Comparison of ENCODE assay signal across 21 cellular contexts in the genomic region with DNA sequence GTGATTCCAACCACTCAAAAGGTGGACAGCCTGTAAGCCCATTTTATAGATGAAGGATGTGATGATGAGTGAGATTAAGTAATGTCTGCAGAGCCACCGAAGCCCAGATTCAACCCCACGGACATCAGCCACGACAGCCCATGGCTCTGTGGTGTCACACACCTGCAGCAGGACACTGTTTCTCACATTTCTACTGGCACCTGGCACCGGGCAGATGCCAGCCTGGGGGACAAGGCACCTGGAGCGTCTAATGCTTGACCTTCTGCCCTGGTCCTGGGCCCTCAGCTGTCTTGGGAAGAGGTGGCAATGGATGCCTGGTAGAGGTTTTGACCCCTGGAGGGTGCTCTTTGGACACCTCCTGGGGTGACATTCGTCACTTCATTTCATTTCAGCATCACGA.
A peak's percentile ranks its signal among the peaks of the same experiment; 100 is the strongest.
DNase-seq lines count a peak whose midpoint lies in the region; ATAC-seq, FAIRE-seq and TF ChIP-seq lines count a peak whose summit lies in the region.
"Had no signal": no experiment of that assay in that cellular context is flagged by ENCODE, and none has a peak within 500 bp of the region (broad histone marks: within the 10 kb centered on the region; RNA-seq: fewer than 3 reads in every experiment).

No MANE protein-coding gene starts in this region.

- no peak for ATAC-seq in left lobe of liver
- no peak for ATAC-seq in heart left ventricle
- ATAC-seq: Right ventricle myocardium inferior had no signal

- no peaks in the 10 kb centered on the region for H4K20me1 ChIP-seq in OCI-LY7 (ENCODE audit: insufficient read depth, low read length)

- DNase-seq in activated CD8-positive, alpha-beta memory T cell treated with anti-CD3 and anti-CD28 coated beads for 24 hours = peak; percentile 17
- DNase-seq in activated CD8-positive, alpha-beta memory T cell treated with anti-CD3 and anti-CD28 coated beads, Interleukin-2, amount 50 U/mL, for 4 hours = no peak
- DNase-seq in OCI-LY7 (ENCODE audit: low spot score) (no peak), left lobe of liver (ENCODE audit: low spot score) (peak; percentile 27), urothelium cell line (ENCODE audit: low spot score) (no peak), retina (no peak), heart left ventricle (no peak), NCI-H524 treated with DMSO at 0.1 percent for 48 hours (lab: John Stamatoyannopoulos, UW) (no peak)
- DNase-seq: EL, H9, IMR-90, MV-4-11, NCI-H1417 treated with DMSO at 0.1 percent for 48 hours, NCI-H2029 treated with DMSO at 0.1 percent for 48 hours, NCI-H2171 treated with DMSO at 0.1 percent for 48 hours, NCI-H446 treated with DMSO at 0.1 percent for 48 hours, NCI-H748 treated with DMSO at 0.1 percent for 48 hours, PC-9 had no signal

- peak overlapping the region; percentile 72; the same call in 1 of the 2 replicates for H2AFZ ChIP-seq in OCI-LY7 (ENCODE audit: low read length)
- H2AFZ ChIP-seq: PC-9 had no signal

- intact Hi-C loops in OCI-LY7 (cut with micrococcal nuclease; ENCODE audit: unreplicated experiment) = loop anchor here (5.0 to 10.0 kb wide), 3 partner anchors 583 to 960 kb away; a partner anchor contains a TSS
- intact Hi-C loops in heart left ventricle (cut with DNase I) = loop anchor here in 5 of 10 donors (10.0 kb wide), 2 partner anchors 593 to 893 kb away; no protein-coding TSS in a partner anchor

- peak overlapping the region; percentile 94 for H3K27ac ChIP-seq in OCI-LY7 (ENCODE audit: low read depth, low read length, poor library complexity, severe bottlenecking)
- H3K27ac ChIP-seq in heart left ventricle = no peak overlapping the region
- H3K27ac ChIP-seq: C4-2B, PC-9 had no signal

- H3K4me2 ChIP-seq in OCI-LY7 (ENCODE audit: low read length) = peak overlapping the region; percentile 41

- no peak for TF ChIP-seq POLR2A in heart left ventricle (IDR thresholded peaks at IDR 0.05)

- TF ChIP-seq CTCF in OCI-LY7 (conservative IDR thresholded peaks at IDR 0.05; ENCODE audit: low read length) (no peak), heart left ventricle (IDR thresholded peaks at IDR 0.05) (no peak)

- peaks cover 14% of the 10 kb centered on the region; the same call in 1 of the 2 replicates for H3K9me3 ChIP-seq in OCI-LY7 (ENCODE audit: low read length)
- no peaks in the 10 kb centered on the region for H3K9me3 ChIP-seq in heart left ventricle

- CTCF ChIA-PET in OCI-LY7 (lab: Charles Lee; ENCODE audit: unreplicated experiment) = no interaction called here

- H3K79me2 ChIP-seq in OCI-LY7 (ENCODE audit: insufficient read depth, low read depth, low read length) = peaks cover 5% of the 10 kb centered on the region; the same call in 1 of the 2 replicates

- H3K27me3 ChIP-seq in heart left ventricle = no peaks in the 10 kb centered on the region

- POLR2A ChIA-PET in OCI-LY7 (lab: Charles Lee) = no interaction called here

- H3K4me3 ChIP-seq in OCI-LY7 (ENCODE audit: low read depth, low read length, poor library complexity, severe bottlenecking) (no peak overlapping the region), heart left ventricle (no peak overlapping the region)
- H3K4me3 ChIP-seq: PC-9 had no signal

- whole genome bisulfite sequencing in heart left ventricle, 4 donors = 91 to 98% (median 94%) methylated on average over 7 of the region's 7 CpGs

- FAIRE-seq in urothelium cell line (lab: Jason Lieb, UNC) = peak; percentile 23
- FAIRE-seq: A204.1 had no signal

- H3K4me1 ChIP-seq in OCI-LY7 (ENCODE audit: insufficient read depth, low read length, poor library complexity, severe bottlenecking) (peaks cover 87% of the 10 kb centered on the region), heart left ventricle (peaks cover 0 to 16% (median 3%) of the 10 kb centered on the region in 12 donors)

- H3K9me2 ChIP-seq in OCI-LY7 (ENCODE audit: insufficient read depth, low read length) = no peaks in the 10 kb centered on the region

- no peaks in the 10 kb centered on the region; the same call in 1 of the 2 replicates for H3K36me3 ChIP-seq in OCI-LY7 (ENCODE audit: insufficient read depth, low read length)
- H3K36me3 ChIP-seq in heart left ventricle = no peaks in the 10 kb centered on the region

- no TSS peak for BruUV-seq in OCI-LY7 (replicated peaks; lab: Mats Ljungman, UMichigan)

Comparison
In these comparisons a context has a peak if more than half of its experiments do, and no peak if none do; other contexts are left out.
1. DNase-seq: peak in activated CD8-positive, alpha-beta memory T cell treated with anti-CD3 and anti-CD28 coated beads for 24 hours (single experiment) and left lobe of liver (single experiment); none in activated CD8-positive, alpha-beta memory T cell treated with anti-CD3 and anti-CD28 coated beads, Interleukin-2, amount 50 U/mL, for 4 hours (single experiment), OCI-LY7 (single experiment), urothelium cell line (single experiment), retina (single experiment), heart left ventricle (0 of 5) and NCI-H524 treated with DMSO at 0.1 percent for 48 hours (single experiment).